37 cellular contexts compared by ENCODE assay signal in the genomic region with DNA sequence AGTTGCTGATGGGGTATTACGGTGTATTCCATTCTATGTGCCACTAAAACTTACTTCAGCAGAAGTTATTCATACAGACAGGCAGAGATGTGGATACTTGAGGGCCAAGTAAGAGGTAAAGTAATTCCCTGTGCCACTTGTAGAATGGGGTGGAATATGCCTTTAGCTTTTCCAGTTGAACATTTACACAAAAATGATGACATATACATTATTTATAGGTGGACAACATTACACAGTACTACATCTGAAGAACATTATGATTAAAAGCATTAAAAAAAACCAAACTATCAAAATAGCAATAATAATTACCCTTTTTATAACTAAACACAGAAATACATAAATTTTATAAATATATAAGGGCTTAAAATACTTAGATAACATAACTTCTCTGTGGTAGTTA. TPM values are rescaled to one million over a fixed set of nuclear protein-coding genes. Genes with fewer than 3 reads are reported as not detected.
"Had no signal": no experiment of that assay in that cellular context is flagged by ENCODE, and none has a peak within 500 bp of the region (broad histone marks: within the 10 kb centered on the region; RNA-seq: fewer than 3 reads in every experiment).

No MANE protein-coding gene starts in this region.

- H3K36me3 Mint-ChIP-seq: activated CD8-positive, alpha-beta memory T cell treated with anti-CD3 and anti-CD28 coated beads, Interleukin-2, amount 10 ng/mL, durations not matched to agents 7 days and 5 days; activated naive CD4-positive, alpha-beta T cell treated with anti-CD3 and anti-CD28 coated beads, Interleukin-2, amount 10 ng/mL, durations not matched to agents 7 days and 5 days; activated naive CD4-positive, alpha-beta T cell treated with anti-CD3 and anti-CD28 coated beads, Interleukin-2, amount 50 U/mL, for 24 hours; activated naive CD8-positive, alpha-beta T cell; activated naive CD8-positive, alpha-beta T cell treated with anti-CD3 and anti-CD28 coated beads, Interleukin-2, amount 10 ng/mL, durations not matched to agents 7 days and 5 days; brain had no signal

- H3K27me3 Mint-ChIP-seq: central memory CD8-positive, alpha-beta T cell had no signal

- H3K4me3 ChIP-seq: ascending aorta, cardiac muscle cell had no signal

- DNase-seq: activated B cell treated with CpG ODN at 0.5 μM for 24 hours; activated CD4-positive, alpha-beta memory T cell treated with anti-CD3 and anti-CD28 coated beads, Interleukin-2, amount 10 ng/mL, durations not matched to agents 7 days and 5 days; activated CD4-positive, alpha-beta T cell treated with anti-CD3 and anti-CD28 coated beads for 4 hours; activated CD4-positive, alpha-beta T cell treated with anti-CD3 and anti-CD28 coated beads, Interleukin-2, amount 10 ng/mL, durations not matched to agents 24 days and 14 days; activated CD4-positive, alpha-beta T cell treated with anti-CD3 and anti-CD28 coated beads, Interleukin-2, amount 50 U/mL, for 48 hours; activated CD4-positive, CD25-positive, alpha-beta regulatory T cell treated with anti-CD3 and anti-CD28 coated beads, Interleukin-2, amount 50 U/mL, for 72 hours; activated CD8-positive, alpha-beta memory T cell treated with anti-CD3 and anti-CD28 coated beads for 24 hours; activated CD8-positive, alpha-beta memory T cell treated with anti-CD3 and anti-CD28 coated beads, Interleukin-2, amount 10 ng/mL, durations not matched to agents 7 days and 5 days; activated CD8-positive, alpha-beta memory T cell treated with anti-CD3 and anti-CD28 coated beads, Interleukin-2, amount 50 U/mL, for 48 hours; activated CD8-positive, alpha-beta T cell treated with anti-CD3 and anti-CD28 coated beads, Interleukin-2, amount 10 ng/mL, durations not matched to agents 7 days and 5 days; activated effector memory CD4-positive, alpha-beta T cell treated with Interleukin-2 at 50 U/mL for 16 hours; activated gamma-delta T cell; activated naive CD4-positive, alpha-beta T cell treated with anti-CD3 and anti-CD28 coated beads, Interleukin-2, amount 10 ng/mL, durations not matched to agents 7 days and 5 days; activated naive CD4-positive, alpha-beta T cell treated with Interleukin-2 at 50 U/mL for 16 hours; activated naive CD8-positive, alpha-beta T cell treated with anti-CD3 and anti-CD28 coated beads, Interleukin-2, amount 10 ng/mL, durations not matched to agents 7 days and 5 days; activated naive CD8-positive, alpha-beta T cell treated with anti-CD3 and anti-CD28 coated beads, Interleukin-2, amount 50 U/mL, for 24 hours; activated T-cell treated with anti-CD3 and anti-CD28 coated beads, Interleukin-2, amount 50 U/mL, for 24 hours; activated T-cell treated with anti-CD3 and anti-CD28 coated beads, Interleukin-2, amount 50 U/mL, for 48 hours; amygdala; anterior cingulate cortex; caudate nucleus; cerebellar nuclear complex; T-helper 1 cell; T-helper 2 cell; T-helper 9 cell had no signal

- H3K27me3 ChIP-seq: ascending aorta, cardiac muscle cell had no signal

- H3K4me1 ChIP-seq: ascending aorta had no signal

- ATAC-seq: activated CD8-positive, alpha-beta memory T cell treated with anti-CD3 and anti-CD28 coated beads, Interleukin-2, amount 10 ng/mL, durations not matched to agents 7 days and 5 days; activated CD8-positive, alpha-beta T cell treated with anti-CD3 and anti-CD28 coated beads, Interleukin-2, amount 10 ng/mL, durations not matched to agents 7 days and 5 days; activated naive CD8-positive, alpha-beta T cell treated with anti-CD3 and anti-CD28 coated beads, Interleukin-2, amount 50 U/mL, for 24 hours had no signal

- H3K9me3 ChIP-seq: ascending aorta had no signal

- H3K36me3 ChIP-seq: ascending aorta, cardiac muscle cell had no signal

- H3K4me1 Mint-ChIP-seq: activated B cell treated with CpG ODN at 0.5 μM for 24 hours; activated CD4-positive, alpha-beta memory T cell treated with anti-CD3 and anti-CD28 coated beads, Interleukin-2, amount 10 ng/mL, durations not matched to agents 7 days and 5 days; activated CD4-positive, alpha-beta T cell treated with anti-CD3 and anti-CD28 coated beads, Interleukin-2, amount 10 ng/mL, durations not matched to agents 24 days and 14 days; activated CD8-positive, alpha-beta memory T cell treated with anti-CD3 and anti-CD28 coated beads, Interleukin-2, amount 10 ng/mL, durations not matched to agents 7 days and 5 days; activated naive CD4-positive, alpha-beta T cell treated with anti-CD3 and anti-CD28 coated beads, Interleukin-2, amount 10 ng/mL, durations not matched to agents 7 days and 5 days; activated naive CD4-positive, alpha-beta T cell treated with anti-CD3 and anti-CD28 coated beads, Interleukin-2, amount 50 U/mL, for 24 hours; activated naive CD8-positive, alpha-beta T cell treated with anti-CD3 and anti-CD28 coated beads, Interleukin-2, amount 10 ng/mL, durations not matched to agents 7 days and 5 days; activated naive CD8-positive, alpha-beta T cell treated with anti-CD3 and anti-CD28 coated beads, Interleukin-2, amount 50 U/mL, for 24 hours; central memory CD8-positive, alpha-beta T cell had no signal

- H3K9me3 Mint-ChIP-seq: activated B cell treated with CpG ODN at 0.5 μM for 24 hours; activated CD4-positive, alpha-beta memory T cell treated with anti-CD3 and anti-CD28 coated beads, Interleukin-2, amount 10 ng/mL, durations not matched to agents 7 days and 5 days; activated CD4-positive, alpha-beta T cell treated with anti-CD3 and anti-CD28 coated beads, Interleukin-2, amount 10 ng/mL, durations not matched to agents 24 days and 14 days; activated naive CD4-positive, alpha-beta T cell treated with anti-CD3 and anti-CD28 coated beads, Interleukin-2, amount 10 ng/mL, durations not matched to agents 7 days and 5 days; activated naive CD8-positive, alpha-beta T cell treated with anti-CD3 and anti-CD28 coated beads, Interleukin-2, amount 10 ng/mL, durations not matched to agents 7 days and 5 days; activated T-helper 2 cell treated with anti-CD3 and anti-CD28 coated beads, Interferon-gamma antibody, Interleukin-2, Interleukin-4, amounts not matched to agents 10 μg/mL and 5 μg/mL and 100 μg/mL, durations not matched to agents 14 hours and 24 hours and 36 hours; brain; T-helper 1 cell treated with Interleukin-12 subunit alpha and Interleukin-12 subunit beta and Interleukin-4 antibody, amounts not matched to agents 30 μg/mL and 1 μg/mL, for 36 hours; T-helper 2 cell treated with Interferon-gamma antibody and Interleukin-4, amounts not matched to agents 5 μg/mL and 100 μg/mL, for 36 hours had no signal

- H3K27ac ChIP-seq: ascending aorta, cardiac muscle cell, VCaP had no signal

- FAIRE-seq: bronchial epithelial cell, TTC549 had no signal

- H3K4me3 Mint-ChIP-seq: activated B cell treated with CpG ODN at 0.5 μM for 24 hours; activated CD4-positive, alpha-beta memory T cell treated with anti-CD3 and anti-CD28 coated beads, Interleukin-2, amount 10 ng/mL, durations not matched to agents 7 days and 5 days; activated CD4-positive, alpha-beta T cell treated with anti-CD3 and anti-CD28 coated beads, Interleukin-2, amount 10 ng/mL, durations not matched to agents 24 days and 14 days; activated CD8-positive, alpha-beta memory T cell treated with anti-CD3 and anti-CD28 coated beads, Interleukin-2, amount 10 ng/mL, durations not matched to agents 7 days and 5 days; activated CD8-positive, alpha-beta T cell treated with anti-CD3 and anti-CD28 coated beads, Interleukin-2, amount 10 ng/mL, durations not matched to agents 7 days and 5 days; activated naive CD4-positive, alpha-beta T cell treated with anti-CD3 and anti-CD28 coated beads, Interleukin-2, amount 10 ng/mL, durations not matched to agents 7 days and 5 days; activated naive CD4-positive, alpha-beta T cell treated with anti-CD3 and anti-CD28 coated beads, Interleukin-2, amount 50 U/mL, for 24 hours; activated naive CD8-positive, alpha-beta T cell; activated naive CD8-positive, alpha-beta T cell treated with anti-CD3 and anti-CD28 coated beads, Interleukin-2, amount 10 ng/mL, durations not matched to agents 7 days and 5 days; activated naive CD8-positive, alpha-beta T cell treated with anti-CD3 and anti-CD28 coated beads, Interleukin-2, amount 50 U/mL, for 24 hours; activated T-cell treated with anti-CD3 and anti-CD28 coated beads, Interleukin-2, amount 50 U/mL, for 24 hours; central memory CD8-positive, alpha-beta T cell; T-helper 1 cell treated with Interleukin-12 subunit alpha and Interleukin-12 subunit beta and Interleukin-4 antibody, amounts not matched to agents 30 μg/mL and 1 μg/mL, for 36 hours; T-helper 2 cell treated with Interferon-gamma antibody and Interleukin-4, amounts not matched to agents 5 μg/mL and 100 μg/mL, for 36 hours had no signal

- H3K27ac Mint-ChIP-seq: activated B cell treated with CpG ODN at 0.5 μM for 24 hours; activated CD4-positive, alpha-beta memory T cell treated with anti-CD3 and anti-CD28 coated beads, Interleukin-2, amount 10 ng/mL, durations not matched to agents 7 days and 5 days; activated CD4-positive, alpha-beta T cell treated with anti-CD3 and anti-CD28 coated beads, Interleukin-2, amount 10 ng/mL, durations not matched to agents 24 days and 14 days; activated CD8-positive, alpha-beta memory T cell treated with anti-CD3 and anti-CD28 coated beads, Interleukin-2, amount 10 ng/mL, durations not matched to agents 7 days and 5 days; activated CD8-positive, alpha-beta T cell treated with anti-CD3 and anti-CD28 coated beads, Interleukin-2, amount 10 ng/mL, durations not matched to agents 7 days and 5 days; activated naive CD4-positive, alpha-beta T cell treated with anti-CD3 and anti-CD28 coated beads, Interleukin-2, amount 10 ng/mL, durations not matched to agents 7 days and 5 days; activated naive CD4-positive, alpha-beta T cell treated with anti-CD3 and anti-CD28 coated beads, Interleukin-2, amount 50 U/mL, for 24 hours; activated naive CD8-positive, alpha-beta T cell; activated naive CD8-positive, alpha-beta T cell treated with anti-CD3 and anti-CD28 coated beads, Interleukin-2, amount 10 ng/mL, durations not matched to agents 7 days and 5 days; activated naive CD8-positive, alpha-beta T cell treated with anti-CD3 and anti-CD28 coated beads, Interleukin-2, amount 50 U/mL, for 24 hours; activated T-cell treated with anti-CD3 and anti-CD28 coated beads, Interleukin-2, amount 50 U/mL, for 24 hours; activated T-helper 2 cell treated with anti-CD3 and anti-CD28 coated beads, Interferon-gamma antibody, Interleukin-2, Interleukin-4, amounts not matched to agents 10 μg/mL and 5 μg/mL and 100 μg/mL, durations not matched to agents 14 hours and 24 hours and 36 hours; brain; T-helper 1 cell treated with Interleukin-12 subunit alpha and Interleukin-12 subunit beta and Interleukin-4 antibody, amounts not matched to agents 30 μg/mL and 1 μg/mL, for 36 hours; T-helper 2 cell treated with Interferon-gamma antibody and Interleukin-4, amounts not matched to agents 5 μg/mL and 100 μg/mL, for 36 hours had no signal

RNA-seq across cellular contexts. Expression of gene SEMA3E, which starts 3.5 kb away (rescaled TPM):
- total RNA-seq: activated B cell treated with CpG ODN at 0.5 μM for 24 hours; activated CD4-positive, alpha-beta memory T cell treated with anti-CD3 and anti-CD28 coated beads, Interleukin-2, amount 10 ng/mL, durations not matched to agents 7 days and 5 days; activated CD4-positive, alpha-beta T cell treated with anti-CD3 and anti-CD28 coated beads, Interleukin-2, amount 10 ng/mL, durations not matched to agents 24 days and 14 days; activated CD8-positive, alpha-beta memory T cell treated with anti-CD3 and anti-CD28 coated beads, Interleukin-2, amount 10 ng/mL, durations not matched to agents 7 days and 5 days; activated CD8-positive, alpha-beta T cell treated with anti-CD3 and anti-CD28 coated beads, Interleukin-2, amount 10 ng/mL, durations not matched to agents 7 days and 5 days; activated naive CD8-positive, alpha-beta T cell treated with anti-CD3 and anti-CD28 coated beads, Interleukin-2, amount 10 ng/mL, durations not matched to agents 7 days and 5 days; activated T-helper 2 cell treated with anti-CD3 and anti-CD28 coated beads, Interferon-gamma antibody, Interleukin-2, Interleukin-4, amounts not matched to agents 10 μg/mL and 5 μg/mL and 100 μg/mL, durations not matched to agents 14 hours and 24 hours and 36 hours had no signal
